ENCODE assay signal across 18 cellular contexts in genomic region chr21:40635336-40635735, GRCh38.
DNase-seq lines count a peak whose midpoint lies in the region; ATAC-seq and TF ChIP-seq lines count a peak whose summit lies in the region.
"Had no signal": no experiment of that assay in that cellular context is flagged by ENCODE, and none has a peak within 500 bp of the region (broad histone marks: within the 10 kb centered on the region; RNA-seq: fewer than 3 reads in every experiment).

No MANE protein-coding gene starts in this region.

- H3K9me3 Mint-ChIP-seq in HFFc6 = no peaks in the 10 kb centered on the region; the same call in 1 of the 2 replicates

- DNase-seq in NCI-H526 treated with DMSO at 0.1 percent for 48 hours (lab: John Stamatoyannopoulos, UW) (peak; percentile 5), NCI-H526 (lab: John Stamatoyannopoulos, UW) (no peak), HFFc6 (no peak), dorsolateral prefrontal cortex (peak in 8 of 10 donors; percentile 46 to 78 (median 69)), occipital lobe (lab: John Stamatoyannopoulos, UW) (peak; percentile 72), substantia nigra (lab: John Stamatoyannopoulos, UW) (no peak), psoas muscle (no peak)
- DNase-seq in activated CD4-positive, alpha-beta T cell treated with anti-CD3 and anti-CD28 coated beads for 48 hours = no peak
- DNase-seq: CD4-positive, alpha-beta memory T cell; DMS153; DMS79; GDM1; GM23248; HCEC 1CT had no signal

- H3K27ac ChIP-seq in dorsolateral prefrontal cortex (no peak overlapping the region), substantia nigra (ENCODE audit: low read depth, low read length, poor library complexity, severe bottlenecking) (no peak overlapping the region), psoas muscle (no peak overlapping the region)
- H3K27ac ChIP-seq: 22Rv1, A549, BLaER1, GM23248 had no signal

- intact Hi-C loops in dorsolateral prefrontal cortex (cut with DNase I) (no loop called here), psoas muscle (cut with DNase I) (no loop called here)

- 49 to 62% (median 51%) methylated on average over 5 of the region's 5 CpGs for WGBS in psoas muscle, 3 donors

- peak overlapping the region in 1 of 59 donors; percentile 0 for H3K4me3 ChIP-seq in dorsolateral prefrontal cortex
- no peak overlapping the region for H3K4me3 ChIP-seq in psoas muscle
- H3K4me3 ChIP-seq: A549, BLaER1, GM23248 had no signal

- H3K36me3 ChIP-seq in psoas muscle (ENCODE audit: insufficient read depth in 1 of 2, low read depth in 1 of 2) = no peaks in the 10 kb centered on the region
- H3K36me3 ChIP-seq: BLaER1 had no signal

- H3K36me3 Mint-ChIP-seq in HFFc6 (ENCODE audit: low read depth) = no peaks in the 10 kb centered on the region
- H3K36me3 Mint-ChIP-seq: CD14-positive monocyte; CD4-positive, alpha-beta memory T cell had no signal

- H3K27ac Mint-ChIP-seq in HFFc6 = no peak overlapping the region
- H3K27ac Mint-ChIP-seq: CD4-positive, alpha-beta memory T cell had no signal

- H3K27me3 ChIP-seq in dorsolateral prefrontal cortex (peaks cover 0 to 21% (median 0%) of the 10 kb centered on the region in 45 donors), psoas muscle (ENCODE audit: insufficient read depth in 3 of 3, low read length in 2 of 3) (no peaks in the 10 kb centered on the region)
- H3K27me3 ChIP-seq: BLaER1 had no signal

- H3K27me3 Mint-ChIP-seq in HFFc6 (ENCODE audit: insufficient read depth) = no peaks in the 10 kb centered on the region
- H3K27me3 Mint-ChIP-seq: CD4-positive, alpha-beta memory T cell had no signal

- peak overlapping the region; percentile 18; the same call in 1 of the 2 replicates for H3K4me3 Mint-ChIP-seq in HFFc6
- H3K4me3 Mint-ChIP-seq: CD14-positive monocyte; CD4-positive, alpha-beta memory T cell had no signal

- no peaks in the 10 kb centered on the region for H3K4me1 ChIP-seq in psoas muscle
- H3K4me1 ChIP-seq: A549, BLaER1 had no signal

- peaks cover 45% of the 10 kb centered on the region for H3K4me1 Mint-ChIP-seq in HFFc6 (ENCODE audit: low read depth)
- H3K4me1 Mint-ChIP-seq: CD14-positive monocyte; CD4-positive, alpha-beta memory T cell had no signal

- no peaks in the 10 kb centered on the region for H3K9me3 ChIP-seq in psoas muscle
- H3K9me3 ChIP-seq: A549, BLaER1 had no signal

- TF ChIP-seq CTCF in HFFc6 (IDR thresholded peaks at IDR 0.05) = no peak
- no peak for TF ChIP-seq CTCF in dorsolateral prefrontal cortex (IDR thresholded peaks at IDR 0.05 in 54 of 56, conservative IDR thresholded peaks at IDR 0.05 in 2 of 56; ENCODE audit: low read depth in 1 of 56, partially characterized antibody in 56 of 56)
- TF ChIP-seq CTCF in psoas muscle (IDR thresholded peaks at IDR 0.05) = no peak

- ATAC-seq in psoas muscle = no peak
- ATAC-seq: A549 had no signal

Comparison
In these comparisons a context has a peak if more than half of its experiments do, and no peak if none do; other contexts are left out.
1. DNase-seq: peak in NCI-H526 treated with DMSO at 0.1 percent for 48 hours (single experiment), dorsolateral prefrontal cortex (8 of 10) and occipital lobe (single experiment); none in NCI-H526 (0 of 2), HFFc6 (single experiment), substantia nigra (0 of 49), activated CD4-positive, alpha-beta T cell treated with anti-CD3 and anti-CD28 coated beads for 48 hours (single experiment) and psoas muscle (0 of 2).